In genomic region chr12:56150563-56150962, GRCh38 we compare ENCODE assay signal across 10 cellular contexts. TPM values are rescaled to one million over a fixed set of nuclear protein-coding genes. Genes with fewer than 3 reads are reported as not detected.
DNase-seq lines count a peak whose midpoint lies in the region; ATAC-seq and TF ChIP-seq lines count a peak whose summit lies in the region.
"Had no signal": no experiment of that assay in that cellular context is flagged by ENCODE, and none has a peak within 500 bp of the region (broad histone marks: within the 10 kb centered on the region; RNA-seq: fewer than 3 reads in every experiment).

No MANE protein-coding gene starts in this region.

- no peak for TF ChIP-seq POLR2A in spleen (IDR thresholded peaks at IDR 0.05)

- 50 to 66% (median 57%) methylated on average over 3 of the region's 3 CpGs for WGBS in spleen, 5 donors

- peak overlapping the region; percentile 100 for H3K27ac Mint-ChIP-seq in activated CD8-positive, alpha-beta memory T cell treated with anti-CD3 and anti-CD28 coated beads, Interleukin-2, amount 10 ng/mL, durations not matched to agents 7 days and 5 days
- peak overlapping the region; percentile 98 for H3K27ac Mint-ChIP-seq in stimulated activated effector memory CD8-positive, alpha-beta T cell treated with anti-CD3 and anti-CD28 coated beads, Interleukin-12 subunit alpha, Interleukin-12 subunit beta, amount 100 ng/mL, for 72 hours

- no peak for ATAC-seq in activated CD8-positive, alpha-beta memory T cell treated with anti-CD3 and anti-CD28 coated beads, Interleukin-2, amount 10 ng/mL, durations not matched to agents 7 days and 5 days
- ATAC-seq in stimulated activated effector memory CD8-positive, alpha-beta T cell treated with anti-CD3 and anti-CD28 coated beads, Interleukin-12 subunit alpha, Interleukin-12 subunit beta, amount 100 ng/mL, for 72 hours = no peak
- no peak for ATAC-seq in HG03521 (IDR thresholded peaks at IDR 0.05; ENCODE audit: unreplicated experiment)

- H3K36me3 Mint-ChIP-seq in activated CD8-positive, alpha-beta memory T cell treated with anti-CD3 and anti-CD28 coated beads, Interleukin-2, amount 10 ng/mL, durations not matched to agents 7 days and 5 days = peaks cover 5% of the 10 kb centered on the region
- peaks cover 50% of the 10 kb centered on the region for H3K36me3 Mint-ChIP-seq in stimulated activated effector memory CD8-positive, alpha-beta T cell treated with anti-CD3 and anti-CD28 coated beads, Interleukin-12 subunit alpha, Interleukin-12 subunit beta, amount 100 ng/mL, for 72 hours

- peak overlapping the region; percentile 98 for H3K27ac ChIP-seq in colonic mucosa
- H3K27ac ChIP-seq in spleen = peak overlapping the region in 3 of 8 donors; percentile 97 to 98 (median 98)

- no peaks in the 10 kb centered on the region for H3K36me3 ChIP-seq in colonic mucosa
- peaks cover 0 to 8% (median 0%) of the 10 kb centered on the region in 6 donors for H3K36me3 ChIP-seq in spleen

- peak overlapping the region; percentile 83 for H3K4me3 Mint-ChIP-seq in activated CD8-positive, alpha-beta memory T cell treated with anti-CD3 and anti-CD28 coated beads, Interleukin-2, amount 10 ng/mL, durations not matched to agents 7 days and 5 days
- peak overlapping the region; percentile 87 for H3K4me3 Mint-ChIP-seq in stimulated activated effector memory CD8-positive, alpha-beta T cell treated with anti-CD3 and anti-CD28 coated beads, Interleukin-12 subunit alpha, Interleukin-12 subunit beta, amount 100 ng/mL, for 72 hours

- H3K4me3 ChIP-seq in colonic mucosa (no peak overlapping the region), spleen (no peak overlapping the region)

- H3K4me1 ChIP-seq in colonic mucosa (peaks cover 9% of the 10 kb centered on the region), spleen (peaks cover 13 to 63% (median 44%) of the 10 kb centered on the region in 6 donors)

- no peaks in the 10 kb centered on the region for H3K9me3 Mint-ChIP-seq in activated CD8-positive, alpha-beta memory T cell treated with anti-CD3 and anti-CD28 coated beads, Interleukin-2, amount 10 ng/mL, durations not matched to agents 7 days and 5 days (ENCODE audit: low read depth)
- no peaks in the 10 kb centered on the region for H3K9me3 Mint-ChIP-seq in stimulated activated effector memory CD8-positive, alpha-beta T cell treated with anti-CD3 and anti-CD28 coated beads, Interleukin-12 subunit alpha, Interleukin-12 subunit beta, amount 100 ng/mL, for 72 hours

- H3K27me3 Mint-ChIP-seq in activated CD8-positive, alpha-beta memory T cell treated with anti-CD3 and anti-CD28 coated beads, Interleukin-2, amount 10 ng/mL, durations not matched to agents 7 days and 5 days = no peaks in the 10 kb centered on the region

- H3K27me3 ChIP-seq in colonic mucosa = no peaks in the 10 kb centered on the region
- H3K27me3 ChIP-seq in spleen (replicated peaks in 1 of 7) = no peaks in the 10 kb centered on the region

- H3K4me1 Mint-ChIP-seq in activated CD8-positive, alpha-beta memory T cell treated with anti-CD3 and anti-CD28 coated beads, Interleukin-2, amount 10 ng/mL, durations not matched to agents 7 days and 5 days = peaks cover 42% of the 10 kb centered on the region
- H3K4me1 Mint-ChIP-seq in stimulated activated effector memory CD8-positive, alpha-beta T cell treated with anti-CD3 and anti-CD28 coated beads, Interleukin-12 subunit alpha, Interleukin-12 subunit beta, amount 100 ng/mL, for 72 hours = peaks cover 58% of the 10 kb centered on the region

- CTCF ChIA-PET in activated CD8-positive, alpha-beta memory T cell treated with anti-CD3 and anti-CD28 coated beads, Interleukin-2, amount 10 ng/mL, durations not matched to agents 7 days and 5 days (lab: Charles Lee) = interaction anchor here (1.1 to 4.4 kb wide), 4 partner anchors 23 to 83 kb away, joined by 3 to 41 read pairs (median 10); partner anchors contain the start of genes ESYT1, PA2G4, RPL41 and ZC3H10

- no peak overlapping the region for H3K9ac ChIP-seq in colonic mucosa (ENCODE audit: low read depth in 2 of 2, low read length in 2 of 2)

- H3K9me3 ChIP-seq in colonic mucosa = no peaks in the 10 kb centered on the region
- H3K9me3 ChIP-seq in spleen = no peaks in the 10 kb centered on the region

- no peak for TF ChIP-seq CTCF in colonic mucosa (IDR thresholded peaks at IDR 0.05)
- no peak for TF ChIP-seq CTCF in spleen (IDR thresholded peaks at IDR 0.05 in 8 of 11, conservative IDR thresholded peaks at IDR 0.05 in 3 of 11)

- DNase-seq in activated CD8-positive, alpha-beta memory T cell treated with anti-CD3 and anti-CD28 coated beads, Interleukin-2, amount 10 ng/mL, durations not matched to agents 7 days and 5 days = no peak
- no peak for DNase-seq in activated CD8-positive, alpha-beta memory T cell treated with anti-CD3 and anti-CD28 coated beads for 24 hours
- DNase-seq in RKO (ENCODE audit: low spot score) = peak; percentile 52
- DNase-seq in colonic mucosa = no peak
- no peak for DNase-seq in stimulated activated effector memory CD8-positive, alpha-beta T cell treated with anti-CD3 and anti-CD28 coated beads, Interleukin-12 subunit alpha, Interleukin-12 subunit beta, amount 100 ng/mL, for 72 hours (ENCODE audit: low spot score in 2 of 2)
- DNase-seq in spleen = no peak
- no peak for DNase-seq in medulla oblongata (ENCODE audit: extremely low spot score)
- DNase-seq: KG1; stimulated activated CD4-positive, alpha-beta T cell treated with anti-CD3 and anti-CD28 coated beads, Interleukin-4, amount 100 ng/mL, for 4 hours had no signal

- intact Hi-C loops in colonic mucosa (cut with DNase I) (no loop called here), spleen (cut with DNase I; ENCODE audit: low total_unique reads) (no loop called here)

RNA-seq across cellular contexts. Expression of gene MYL6B, which starts 1.8 kb away (rescaled TPM):
- 10 to 100 TPM; 67.6 to 85.2 TPM for total RNA-seq in activated CD8-positive, alpha-beta memory T cell treated with anti-CD3 and anti-CD28 coated beads, Interleukin-2, amount 10 ng/mL, durations not matched to agents 7 days and 5 days
- total RNA-seq in colonic mucosa (10 to 100 TPM; 18.6 to 19.1 TPM), spleen (100 to 1,000 TPM in 1 of 7 donors, 10 to 100 TPM in 6; 17.1 to 101 (median 35.7) TPM)
- polyA plus RNA-seq in spleen = 10 to 100 TPM; 50.1 to 69.1 (median 57.0) TPM

RNA-seq across cellular contexts. Expression of gene MYL6, which starts 7.6 kb away (rescaled TPM):
- 1,000 to 10,000 TPM; 1,307 to 1,412 TPM for total RNA-seq in activated CD8-positive, alpha-beta memory T cell treated with anti-CD3 and anti-CD28 coated beads, Interleukin-2, amount 10 ng/mL, durations not matched to agents 7 days and 5 days
- total RNA-seq in colonic mucosa (1,000 to 10,000 TPM; 1,641 to 1,922 TPM), spleen (1,000 to 10,000 TPM; 1,063 to 1,656 (median 1,218) TPM)
- polyA plus RNA-seq in spleen = 1,000 to 10,000 TPM; 1,480 to 3,098 (median 2,131) TPM

RNA-seq across cellular contexts. Expression of gene ESYT1, which starts 22.5 kb away (rescaled TPM):
- total RNA-seq in activated CD8-positive, alpha-beta memory T cell treated with anti-CD3 and anti-CD28 coated beads, Interleukin-2, amount 10 ng/mL, durations not matched to agents 7 days and 5 days = 100 to 1,000 TPM; 225 to 241 TPM
- total RNA-seq in colonic mucosa (10 to 100 TPM; 63.9 to 72.8 TPM), spleen (100 to 1,000 TPM in 6 of 7 donors, 10 to 100 TPM in 1; 89.0 to 112 (median 107) TPM)
- 10 to 100 TPM; 20.2 to 39.8 (median 33.2) TPM for polyA plus RNA-seq in spleen

RNA-seq across cellular contexts. Expression of gene ZC3H10, which starts 32.5 kb away (rescaled TPM):
- total RNA-seq in activated CD8-positive, alpha-beta memory T cell treated with anti-CD3 and anti-CD28 coated beads, Interleukin-2, amount 10 ng/mL, durations not matched to agents 7 days and 5 days = 10 to 100 TPM; 10.3 to 11.7 TPM
- total RNA-seq in colonic mucosa (1 to 10 TPM; 3.5 to 6.1 TPM), spleen (10 to 100 TPM in 4 of 7 donors, 1 to 10 TPM in 3; 7.4 to 13.6 (median 10.5) TPM)
- 1 to 10 TPM; 1.5 to 4.0 (median 2.5) TPM for polyA plus RNA-seq in spleen

RNA-seq across cellular contexts. Expression of gene RPL41, which starts 34.1 kb away (rescaled TPM):
- total RNA-seq in activated CD8-positive, alpha-beta memory T cell treated with anti-CD3 and anti-CD28 coated beads, Interleukin-2, amount 10 ng/mL, durations not matched to agents 7 days and 5 days = 1,000 to 10,000 TPM; 3,748 to 4,271 TPM
- 1,000 to 10,000 TPM; 3,248 to 3,669 TPM for total RNA-seq in colonic mucosa
- 1,000 to 10,000 TPM; 2,138 to 3,021 (median 2,534) TPM for total RNA-seq in spleen
- 1,000 to 10,000 TPM; 7,053 to 9,352 (median 7,491) TPM for polyA plus RNA-seq in spleen
